In the genomic region with DNA sequence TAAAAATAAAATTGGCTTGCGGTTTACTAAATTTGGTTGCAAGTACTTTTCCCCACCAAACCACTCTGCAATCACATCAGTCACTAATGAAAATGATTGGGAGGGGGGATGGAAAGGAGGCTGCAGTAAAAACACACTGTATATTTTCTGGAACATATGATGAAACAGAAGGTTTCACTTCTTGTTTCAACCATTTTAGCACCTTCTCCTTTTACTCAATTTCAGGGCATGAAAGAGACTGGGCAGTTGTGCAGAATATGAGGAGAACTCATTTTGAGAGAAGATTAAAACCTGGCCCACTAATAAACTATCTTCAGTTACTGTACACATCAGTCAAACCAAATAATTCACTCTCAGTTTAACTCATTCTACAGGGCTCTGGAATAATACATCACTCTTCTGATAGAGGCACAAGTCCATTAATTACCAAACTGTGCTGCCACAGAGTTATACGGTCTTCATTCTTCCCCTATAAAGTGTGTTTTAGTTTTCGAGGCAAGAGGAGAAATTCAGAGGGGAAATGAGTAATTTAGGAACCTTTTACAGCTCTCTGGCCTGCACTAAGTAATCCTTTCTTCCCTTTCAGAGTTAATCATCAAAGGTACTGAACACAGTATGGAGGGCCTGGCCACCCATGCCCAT, we compare ENCODE assay signal across 8 cellular contexts. TPM values are rescaled to one million over a fixed set of nuclear protein-coding genes. Genes with fewer than 3 reads are reported as not detected.
A peak's percentile ranks its signal among the peaks of the same experiment; 100 is the strongest.
DNase-seq lines count a peak whose midpoint lies in the region; ATAC-seq and TF ChIP-seq lines count a peak whose summit lies in the region.

No MANE protein-coding gene starts in this region.

- H3K27ac Mint-ChIP-seq in activated CD4-positive, alpha-beta T cell treated with anti-CD3 and anti-CD28 coated beads for 36 hours = peak overlapping the region; percentile 77

- H3K36me3 ChIP-seq in OCI-LY7 (ENCODE audit: insufficient read depth, low read length) = peaks cover under 1% of the 10 kb centered on the region; the same call in 1 of the 2 replicates

- H3K9me3 Mint-ChIP-seq in activated CD4-positive, alpha-beta T cell treated with anti-CD3 and anti-CD28 coated beads for 36 hours (ENCODE audit: low read depth) = no peaks in the 10 kb centered on the region

- H3K9me3 ChIP-seq in OCI-LY7 (ENCODE audit: low read length) = no peaks in the 10 kb centered on the region

- no peaks in the 10 kb centered on the region for H3K9me2 ChIP-seq in OCI-LY7 (ENCODE audit: insufficient read depth, low read length)

- peaks cover 6% of the 10 kb centered on the region for H3K36me3 Mint-ChIP-seq in activated CD4-positive, alpha-beta T cell treated with anti-CD3 and anti-CD28 coated beads for 36 hours (ENCODE audit: low read depth)

- H3K4me1 Mint-ChIP-seq in activated CD4-positive, alpha-beta T cell treated with anti-CD3 and anti-CD28 coated beads for 36 hours = peaks cover 65% of the 10 kb centered on the region

- ATAC-seq in activated CD4-positive, alpha-beta T cell treated with anti-CD3 and anti-CD28 coated beads for 36 hours = peak; percentile 68
- peak; percentile 80 for ATAC-seq in HG02840 (IDR thresholded peaks at IDR 0.05; ENCODE audit: low FRiP score, unreplicated experiment)
- ATAC-seq in sciatic nerve = peak; percentile 59

- BruUV-seq in OCI-LY7 (replicated peaks; lab: Mats Ljungman, UMichigan) = no TSS peak

- H3K4me3 ChIP-seq in OCI-LY7 (ENCODE audit: low read depth, low read length, poor library complexity, severe bottlenecking) = peak overlapping the region; percentile 55

- peak overlapping the region; percentile 97 for H3K27ac ChIP-seq in OCI-LY7 (ENCODE audit: low read depth, low read length, poor library complexity, severe bottlenecking)

- no peak overlapping the region for H3K4me3 Mint-ChIP-seq in activated CD4-positive, alpha-beta T cell treated with anti-CD3 and anti-CD28 coated beads for 36 hours

- POLR2A ChIA-PET in activated CD4-positive, alpha-beta T cell treated with anti-CD3 and anti-CD28 coated beads for 36 hours (lab: Charles Lee) = no interaction called here
- POLR2A ChIA-PET in OCI-LY7 (lab: Charles Lee) = interaction anchor here (0.6 to 2.3 kb wide), 4 partner anchors 9 to 415 kb away, joined by 3 to 23 read pairs (median 3); no protein-coding TSS in a partner anchor

- H3K27me3 Mint-ChIP-seq in activated CD4-positive, alpha-beta T cell treated with anti-CD3 and anti-CD28 coated beads for 36 hours = no peaks in the 10 kb centered on the region

- DNase-seq in activated CD4-positive, alpha-beta T cell treated with anti-CD3 and anti-CD28 coated beads for 36 hours = peak; percentile 15
- DNase-seq in activated CD4-positive, alpha-beta T cell treated with anti-CD3 and anti-CD28 coated beads for 48 hours = no peak
- DNase-seq in OCI-LY7 (ENCODE audit: low spot score) = peak; percentile 84
- DNase-seq in sciatic nerve (ENCODE audit: low spot score) = no peak
- DNase-seq in occipital lobe (lab: John Stamatoyannopoulos, UW) = no peak
- DNase-seq in NCI-H1694 (lab: John Stamatoyannopoulos, UW) = no peak
- no peak for DNase-seq in activated CD4-positive, alpha-beta T cell treated with anti-CD3 and anti-CD28 coated beads, Interleukin-2, amount 50 U/mL, for 4 hours

- peaks cover 99% of the 10 kb centered on the region for H3K4me1 ChIP-seq in OCI-LY7 (ENCODE audit: insufficient read depth, low read length, poor library complexity, severe bottlenecking)

- H3K4me2 ChIP-seq in OCI-LY7 (ENCODE audit: low read length) = peak overlapping the region; percentile 77

- intact Hi-C loops in activated CD4-positive, alpha-beta T cell treated with anti-CD3 and anti-CD28 coated beads for 36 hours (cut with DNase I, micrococcal nuclease) = loop anchor here (1.0 to 10.0 kb wide), 12 partner anchors 19 to 288 kb away; a partner anchor contains a TSS
- intact Hi-C loops in OCI-LY7 (cut with micrococcal nuclease; ENCODE audit: unreplicated experiment) (loop anchor here (1.0 to 5.0 kb wide), 2 partner anchors 27 to 417 kb away; no protein-coding TSS in a partner anchor), sciatic nerve (cut with DNase I) (no loop called here)

- TF ChIP-seq CTCF in OCI-LY7 (conservative IDR thresholded peaks at IDR 0.05; ENCODE audit: low read length) = no peak

- CTCF ChIA-PET in activated CD4-positive, alpha-beta T cell treated with anti-CD3 and anti-CD28 coated beads for 36 hours (lab: Charles Lee) = interaction anchor here (0.6 to 0.7 kb wide), 2 partner anchors 61 to 330 kb away, joined by 3 read pairs; no protein-coding TSS in a partner anchor
- CTCF ChIA-PET in OCI-LY7 (lab: Charles Lee; ENCODE audit: unreplicated experiment) = no interaction called here

- H4K20me1 ChIP-seq in OCI-LY7 (ENCODE audit: insufficient read depth, low read length) = no peaks in the 10 kb centered on the region

- H2AFZ ChIP-seq in OCI-LY7 (ENCODE audit: low read length) = no peak overlapping the region; the same call in 1 of the 2 replicates

- H3K79me2 ChIP-seq in OCI-LY7 (ENCODE audit: insufficient read depth, low read depth, low read length) = peaks cover 78% of the 10 kb centered on the region

RNA-seq across cellular contexts. Expression of a gene that starts 25.5 kb away (rescaled TPM):
- 1 to 10 TPM; 5.2 to 6.9 TPM for total RNA-seq in activated CD4-positive, alpha-beta T cell treated with anti-CD3 and anti-CD28 coated beads for 36 hours
- 4.6 and 6.3 TPM in 2 replicates for total RNA-seq in OCI-LY7 (2014; rRNA removed; shearing (Covaris generic))
- 25.0 and 33.9 TPM in 2 replicates for total RNA-seq in OCI-LY7 (2022)
- total RNA-seq in sciatic nerve = 21.7 TPM
- 62.1 TPM for total RNA-seq in occipital lobe

Comparison
In these comparisons a context has a peak if more than half of its experiments do, and no peak if none do; other contexts are left out.
1. DNase-seq: peak in activated CD4-positive, alpha-beta T cell treated with anti-CD3 and anti-CD28 coated beads for 36 hours (single experiment) and OCI-LY7 (single experiment); none in activated CD4-positive, alpha-beta T cell treated with anti-CD3 and anti-CD28 coated beads for 48 hours (single experiment), sciatic nerve (single experiment), occipital lobe (single experiment), NCI-H1694 (single experiment) and activated CD4-positive, alpha-beta T cell treated with anti-CD3 and anti-CD28 coated beads, Interleukin-2, amount 50 U/mL, for 4 hours (0 of 2).
2. Peak in every context shown above with its lines, with median percentiles within 50 percentile points of each other: ATAC-seq.